ENCODE assay signal across 8 cellular contexts in genomic region chr15:84142888-84143337, GRCh38.
A peak's percentile ranks its signal among the peaks of the same experiment; 100 is the strongest.
DNase-seq lines count a peak whose midpoint lies in the region; ATAC-seq and TF ChIP-seq lines count a peak whose summit lies in the region.

No MANE protein-coding gene starts in this region.

- H3K27ac Mint-ChIP-seq in Caco-2 (ENCODE audit: unreplicated experiment) (no peak overlapping the region), natural killer cell (no peak overlapping the region)

- CTCF ChIA-PET in Caco-2 (lab: Charles Lee), result interaction anchor here (0.6 kb wide), 1 partner anchor 595 kb away, joined by 3 read pairs; no protein-coding TSS in a partner anchor

- no peak for TF ChIP-seq POLR2A in erythroblast (IDR thresholded peaks at IDR 0.05; ENCODE audit: low read length)

- H3K4me1 ChIP-seq in Caco-2, result no peaks in the 10 kb centered on the region

- H3K27me3 ChIP-seq in Caco-2 (replicated peaks; ENCODE audit: control insufficient read depth, insufficient read depth, low read length), result no peaks in the 10 kb centered on the region

- intact Hi-C loops in Caco-2 (cut with micrococcal nuclease; ENCODE audit: unreplicated experiment) (no loop called here), natural killer cell (cut with micrococcal nuclease) (no loop called here)

- peak; percentile 99 for ATAC-seq in GM19438 (IDR thresholded peaks at IDR 0.05; ENCODE audit: low read depth, unreplicated experiment)
- ATAC-seq in HG03520 (IDR thresholded peaks at IDR 0.05; ENCODE audit: unreplicated experiment), result peak; percentile 77
- ATAC-seq in natural killer cell, result peak; percentile 91 to 99 (median 94)

- POLR2A ChIA-PET in Caco-2 (lab: Charles Lee), result no interaction called here

- DNase-seq in Caco-2 (peak; percentile 71 to 82), NOMO-1 treated with DMSO at 0.1 percent for 48 hours (lab: John Stamatoyannopoulos, UW; ENCODE audit: unreplicated experiment) (peak; percentile 64), erythroblast (lab: John Stamatoyannopoulos, UW) (peak; percentile 79 to 87), natural killer cell (peak; percentile 31)
- peak; percentile 36 for DNase-seq in activated CD8-positive, alpha-beta memory T cell treated with anti-CD3 and anti-CD28 coated beads, Interleukin-2, amount 50 U/mL, for 1 hour (ENCODE audit: extremely low read depth)
- DNase-seq in stimulated activated naive CD4-positive, alpha-beta T cell treated with Interleukin-2 at 50 U/mL for 16 hours (lab: John Stamatoyannopoulos, UW), result peak; percentile 63

- no TSS peak for BruUV-seq in Caco-2 (replicated peaks; lab: Mats Ljungman, UMichigan)

- H3K4me3 Mint-ChIP-seq in Caco-2 (ENCODE audit: unreplicated experiment) (peak overlapping the region; percentile 56), natural killer cell (no peak overlapping the region)

- no peaks in the 10 kb centered on the region for H3K9me3 ChIP-seq in Caco-2

- H3K4me1 Mint-ChIP-seq in Caco-2 (ENCODE audit: low read depth, unreplicated experiment) (no peaks in the 10 kb centered on the region), natural killer cell (peaks cover 0 to 6% of the 10 kb centered on the region in 2 donors)

- H3K4me3 ChIP-seq in Caco-2 (ENCODE audit: low read depth, low read length), result no peak overlapping the region

- TF ChIP-seq CTCF in Caco-2 (IDR thresholded peaks at IDR 0.05; ENCODE audit: insufficient read depth in 1 of 2, low read depth in 1 of 2, low read length in 1 of 2, severe bottlenecking in 1 of 2, unreplicated experiment in 1 of 2), result peak; percentile 73 to 80
- peak; percentile 70 for TF ChIP-seq CTCF in natural killer cell (IDR thresholded peaks at IDR 0.05)

- H3K9me3 Mint-ChIP-seq in Caco-2 (ENCODE audit: unreplicated experiment) (no peaks in the 10 kb centered on the region), natural killer cell (no peaks in the 10 kb centered on the region)

- no peaks in the 10 kb centered on the region for H3K36me3 Mint-ChIP-seq in Caco-2 (ENCODE audit: insufficient read depth, unreplicated experiment)
- H3K36me3 Mint-ChIP-seq in natural killer cell, result no peaks in the 10 kb centered on the region

- H3K36me3 ChIP-seq in Caco-2 (ENCODE audit: control insufficient read depth, insufficient read depth, low read length), result no peaks in the 10 kb centered on the region

- H3K27me3 Mint-ChIP-seq in Caco-2 (ENCODE audit: insufficient read depth, unreplicated experiment), result peaks cover 11% of the 10 kb centered on the region
- peaks cover 15 to 38% of the 10 kb centered on the region in 2 donors for H3K27me3 Mint-ChIP-seq in natural killer cell (ENCODE audit: low read depth in 2 of 2)

Comparison
In these comparisons a context has a peak if more than half of its experiments do, and no peak if none do; other contexts are left out.
1. DNase-seq: peak in every context shown above with its lines; median percentile 83 in erythroblast; 76 in Caco-2; 64 in NOMO-1 treated with DMSO at 0.1 percent for 48 hours; 63 in stimulated activated naive CD4-positive, alpha-beta T cell treated with Interleukin-2 at 50 U/mL for 16 hours; 36 in activated CD8-positive, alpha-beta memory T cell treated with anti-CD3 and anti-CD28 coated beads, Interleukin-2, amount 50 U/mL, for 1 hour; 31 in natural killer cell.